Comparison of ENCODE assay signal across 31 cellular contexts in the genomic region with DNA sequence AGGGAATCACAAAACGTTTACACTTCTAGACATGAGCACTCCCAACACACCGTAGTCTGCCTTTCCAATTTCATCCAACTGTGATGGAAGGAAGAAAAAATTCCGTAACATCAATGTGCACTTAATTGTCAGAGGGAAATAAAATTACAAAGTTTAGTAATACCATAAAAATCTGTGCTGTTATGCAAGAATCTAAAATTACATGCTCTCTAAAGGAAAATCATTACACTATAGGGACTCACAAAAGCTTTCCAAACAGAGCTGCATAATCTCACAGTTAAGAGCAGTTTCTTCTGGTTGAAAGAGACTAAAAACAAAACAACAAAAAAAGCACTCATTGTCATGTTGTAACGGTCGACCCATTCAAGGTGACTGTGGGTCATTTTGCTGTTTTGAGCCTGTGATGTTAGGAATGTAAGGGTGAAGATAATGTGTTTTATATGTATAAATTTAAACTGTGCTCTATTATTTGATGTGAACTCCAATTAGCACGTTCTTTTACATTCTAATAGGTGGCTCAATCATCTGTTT.
DNase-seq lines count a peak whose midpoint lies in the region; ATAC-seq, FAIRE-seq and TF ChIP-seq lines count a peak whose summit lies in the region.
"Had no signal": no experiment of that assay in that cellular context is flagged by ENCODE, and none has a peak within 500 bp of the region (broad histone marks: within the 10 kb centered on the region; RNA-seq: fewer than 3 reads in every experiment).

No MANE protein-coding gene starts in this region.

- ATAC-seq in sciatic nerve, result peak; percentile 86
- ATAC-seq in esophagus mucosa, result no peak
- ATAC-seq in left ventricle myocardium superior, result no peak
- ATAC-seq: activated naive CD4-positive, alpha-beta T cell treated with anti-CD3 and anti-CD28 coated beads, Interleukin-2, amount 50 U/mL, for 72 hours; foreskin keratinocyte; lower lobe of right lung; natural killer cell treated with Interleukin-12 subunit alpha and Interleukin-12 subunit beta and Interleukin-15 and Interleukin-18, amount 100 ng/mL, for 72 hours; stimulated activated memory B cell treated with anti-CD40 and anti-IgM and Interleukin-4, amounts not matched to agents 10 μg/mL and 1 μg/mL and 100 μg/mL, for 72 hours; upper lobe of right lung had no signal

- no peak for FAIRE-seq in H54 (lab: Jason Lieb, UNC)
- FAIRE-seq: A204.1, colon, GM18507, RCC 7860 had no signal

- TF ChIP-seq CTCF in fibroblast of mammary gland (conservative IDR thresholded peaks at IDR 0.05; ENCODE audit: control insufficient read depth, insufficient read depth, low read depth, low read length), result no peak

- DNase-seq in EH (ENCODE audit: low read depth) (peak; percentile 48), LHCN-M2 (ENCODE audit: low read depth) (peak; percentile 6), fibroblast of mammary gland (ENCODE audit: low read depth) (peak; percentile 13), sciatic nerve (ENCODE audit: low spot score) (no peak), H54 (ENCODE audit: insufficient read length, low spot score) (no peak), germinal center (ENCODE audit: low spot score) (no peak), left ventricle myocardium superior (no peak)
- DNase-seq: activated CD4-positive, alpha-beta T cell treated with anti-CD3 and anti-CD28 coated beads for 48 hours; activated T-cell treated with anti-CD3 and anti-CD28 coated beads for 4 hours; anterior cingulate cortex; CD4-positive, alpha-beta T cell; DND-41; effector CD4-positive, alpha-beta T cell; foreskin keratinocyte; lower lobe of right lung; NCI-H1048; NCI-H2107; NCI-H345; NCI-H774; SHP77 treated with DMSO at 0.1 percent for 48 hours; upper lobe of right lung had no signal

- intact Hi-C loops in sciatic nerve (cut with DNase I) (no loop called here), left ventricle myocardium superior (cut with micrococcal nuclease) (no loop called here)

- H3K4me3 ChIP-seq in fibroblast of mammary gland (ENCODE audit: control insufficient read depth, low read depth, low read length), result no peak overlapping the region
- H3K4me3 ChIP-seq: lower lobe of right lung, skin epidermis, suprapubic skin, upper lobe of right lung had no signal

- no peak for TF ChIP-seq POLR2A in H54 (IDR thresholded peaks at IDR 0.05; ENCODE audit: low read depth, low read length)

Comparison
In these comparisons a context has a peak if more than half of its experiments do, and no peak if none do; other contexts are left out.
1. DNase-seq: peak in EH (single experiment), LHCN-M2 (single experiment) and fibroblast of mammary gland (single experiment); none in sciatic nerve (single experiment), H54 (single experiment), germinal center (single experiment) and left ventricle myocardium superior (single experiment).